Comparison of ENCODE assay signal across 20 cellular contexts in the genomic region with DNA sequence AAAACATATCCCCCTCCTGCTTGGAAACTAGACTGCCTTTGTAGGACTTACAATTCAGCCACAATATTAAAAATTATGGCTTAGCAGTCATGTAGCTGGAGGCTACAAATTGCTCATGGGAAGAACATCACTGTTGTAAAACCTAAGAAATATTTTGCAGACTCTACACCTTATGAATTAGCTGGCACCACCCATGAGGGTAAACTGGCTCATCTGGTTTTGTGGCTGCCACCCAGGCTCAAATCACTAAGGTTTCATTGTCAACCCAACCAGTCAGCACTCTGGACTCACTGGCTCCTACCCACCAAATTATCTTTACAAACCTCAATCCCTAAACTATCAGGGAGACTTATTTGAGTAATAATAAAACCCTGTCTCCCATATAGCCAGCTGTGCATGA.
"Had no signal": no experiment of that assay in that cellular context is flagged by ENCODE, and none has a peak within 500 bp of the region (broad histone marks: within the 10 kb centered on the region; RNA-seq: fewer than 3 reads in every experiment).

No MANE protein-coding gene starts in this region.

- DNase-seq: activated CD4-positive, alpha-beta T cell treated with anti-CD3 and anti-CD28 coated beads, Interleukin-2, amount 10 ng/mL, durations not matched to agents 24 days and 14 days; activated CD4-positive, CD25-positive, alpha-beta regulatory T cell; activated CD8-positive, alpha-beta memory T cell treated with anti-CD3 and anti-CD28 coated beads, Interleukin-2, amount 50 U/mL, for 4 hours; activated CD8-positive, alpha-beta T cell treated with anti-CD3 and anti-CD28 coated beads, Interleukin-2, amount 10 ng/mL, durations not matched to agents 7 days and 5 days; activated effector memory CD4-positive, alpha-beta T cell treated with Interleukin-2 at 50 U/mL for 16 hours; activated naive CD4-positive, alpha-beta T cell treated with anti-CD3 and anti-CD28 coated beads, Interleukin-2, amount 10 ng/mL, durations not matched to agents 7 days and 5 days; activated naive CD8-positive, alpha-beta T cell treated with anti-CD3 and anti-CD28 coated beads, Interleukin-2, amount 50 U/mL, for 24 hours; activated T-cell treated with anti-CD3 and anti-CD28 coated beads, Interleukin-2, amount 50 U/mL, for 48 hours; anterior cingulate cortex; brain microvascular endothelial cell; cortex of kidney; effector CD4-positive, alpha-beta T cell; mesendoderm; naive thymus-derived CD8-positive, alpha-beta T cell; stimulated activated CD4-positive, alpha-beta T cell treated with anti-CD3 and anti-CD28 coated beads, Interleukin-2, amount 100 ng/mL, for 48 hours; stimulated activated naive CD8-positive, alpha-beta T cell treated with anti-CD3 and anti-CD28 coated beads, Interleukin-15, amount 100 ng/mL, for 72 hours; T-cell had no signal

- H3K9me3 ChIP-seq: prostate gland, right atrium auricular region, suprapubic skin had no signal

- H3K27ac ChIP-seq: brain microvascular endothelial cell, prostate gland, right atrium auricular region, suprapubic skin had no signal

- H3K36me3 ChIP-seq: brain microvascular endothelial cell, prostate gland, right atrium auricular region, suprapubic skin had no signal

- H3K27me3 ChIP-seq: brain microvascular endothelial cell, right atrium auricular region, suprapubic skin had no signal

- H3K4me1 ChIP-seq: prostate gland, right atrium auricular region, suprapubic skin had no signal

- ATAC-seq: activated CD8-positive, alpha-beta T cell treated with anti-CD3 and anti-CD28 coated beads, Interleukin-2, amount 10 ng/mL, durations not matched to agents 7 days and 5 days; activated naive CD8-positive, alpha-beta T cell treated with anti-CD3 and anti-CD28 coated beads, Interleukin-2, amount 50 U/mL, for 24 hours; naive thymus-derived CD8-positive, alpha-beta T cell; stimulated activated naive CD8-positive, alpha-beta T cell treated with anti-CD3 and anti-CD28 coated beads, Interleukin-15, amount 100 ng/mL, for 72 hours; T-cell had no signal

- H3K4me3 ChIP-seq: prostate gland, right atrium auricular region, suprapubic skin had no signal
